In the genomic region with DNA sequence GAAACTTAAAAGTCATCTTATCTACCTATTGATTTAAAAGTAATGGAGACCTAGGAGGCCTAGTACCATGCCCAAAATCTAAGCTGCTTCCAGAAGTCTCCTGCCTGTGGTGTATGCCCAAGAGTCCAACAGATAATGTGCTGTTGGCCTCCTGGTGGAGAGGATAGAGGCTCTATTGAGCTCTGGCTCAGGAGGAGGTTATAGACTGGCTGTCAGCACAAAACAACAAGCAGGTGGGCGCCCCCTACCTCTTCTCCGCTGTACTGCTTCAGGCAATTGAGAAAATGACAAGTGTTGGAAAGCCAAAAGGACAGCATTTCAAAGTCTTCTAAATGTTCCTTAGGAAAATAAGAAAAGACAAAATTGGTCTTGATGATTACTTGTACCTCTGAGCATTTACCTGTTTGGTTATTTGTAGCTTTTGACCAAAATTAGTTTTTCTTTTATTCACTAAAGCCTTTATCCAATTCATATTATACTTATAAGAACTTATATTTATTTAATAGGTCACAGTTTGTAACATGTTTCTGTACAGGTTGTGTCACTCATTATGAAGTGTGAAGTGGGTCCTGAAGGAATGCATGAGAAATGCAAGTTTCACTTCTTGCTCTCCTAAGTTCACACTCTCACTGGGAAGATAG, we compare ENCODE assay signal across 8 cellular contexts. TPM values are rescaled to one million over a fixed set of nuclear protein-coding genes. Genes with fewer than 3 reads are reported as not detected.
DNase-seq lines count a peak whose midpoint lies in the region; ATAC-seq lines count a peak whose summit lies in the region.

No MANE protein-coding gene starts in this region.

- no peak overlapping the region for H3K27ac Mint-ChIP-seq in activated CD4-positive, alpha-beta T cell treated with anti-CD3 and anti-CD28 coated beads, Interleukin-2, amount 10 ng/mL, durations not matched to agents 24 days and 14 days

- ATAC-seq in HG02943 (IDR thresholded peaks at IDR 0.05; ENCODE audit: low read depth, unreplicated experiment): peak; percentile 72

- intact Hi-C loops in activated CD4-positive, alpha-beta T cell treated with anti-CD3 and anti-CD28 coated beads, Interleukin-2, amount 10 ng/mL, durations not matched to agents 24 days and 14 days (cut with micrococcal nuclease): loop anchor here (2.0 kb wide), 2 partner anchors 18 to 26 kb away; no protein-coding TSS in a partner anchor

- DNase-seq in activated gamma-delta T cell treated with Interleukin-2 at 50 U/mL for 16 hours (peak; percentile 75), activated gamma-delta T cell (lab: John Stamatoyannopoulos, UW) (no peak), NCI-H510A treated with DMSO at 0.1 percent for 48 hours (lab: John Stamatoyannopoulos, UW) (peak; percentile 25), dermis blood vessel endothelial cell (peak; percentile 85), midbrain (lab: John Stamatoyannopoulos, UW) (peak; percentile 21)
- DNase-seq in activated CD4-positive, alpha-beta T cell treated with anti-CD3 and anti-CD28 coated beads, Interleukin-2, amount 10 ng/mL, durations not matched to agents 24 days and 14 days: peak; percentile 93
- peak; percentile 54 for DNase-seq in stimulated activated CD8-positive, alpha-beta memory T cell treated with anti-CD3 and anti-CD28 coated beads, Interleukin-7, amount 100 ng/mL, for 24 hours (ENCODE audit: low read depth)

- no peaks in the 10 kb centered on the region for H3K36me3 Mint-ChIP-seq in activated CD4-positive, alpha-beta T cell treated with anti-CD3 and anti-CD28 coated beads, Interleukin-2, amount 10 ng/mL, durations not matched to agents 24 days and 14 days (ENCODE audit: low read depth)

- peaks cover 6% of the 10 kb centered on the region for H3K4me1 Mint-ChIP-seq in activated CD4-positive, alpha-beta T cell treated with anti-CD3 and anti-CD28 coated beads, Interleukin-2, amount 10 ng/mL, durations not matched to agents 24 days and 14 days

- H3K4me3 Mint-ChIP-seq in activated CD4-positive, alpha-beta T cell treated with anti-CD3 and anti-CD28 coated beads, Interleukin-2, amount 10 ng/mL, durations not matched to agents 24 days and 14 days: no peak overlapping the region

- H3K27me3 Mint-ChIP-seq in activated CD4-positive, alpha-beta T cell treated with anti-CD3 and anti-CD28 coated beads, Interleukin-2, amount 10 ng/mL, durations not matched to agents 24 days and 14 days: peaks cover 4% of the 10 kb centered on the region

- no peaks in the 10 kb centered on the region for H3K9me3 Mint-ChIP-seq in activated CD4-positive, alpha-beta T cell treated with anti-CD3 and anti-CD28 coated beads, Interleukin-2, amount 10 ng/mL, durations not matched to agents 24 days and 14 days

RNA-seq across cellular contexts. Expression of gene GNB5, which starts 17.2 kb away (rescaled TPM):
- total RNA-seq in activated CD4-positive, alpha-beta T cell treated with anti-CD3 and anti-CD28 coated beads, Interleukin-2, amount 10 ng/mL, durations not matched to agents 24 days and 14 days: 19.5 and 21.5 TPM in 2 replicates
- total RNA-seq in dermis blood vessel endothelial cell: 31.8 and 48.3 TPM in 2 replicates
